In genomic region chr5:132483661-132484385, GRCh38 we compare ENCODE assay signal across 9 cellular contexts.
DNase-seq lines count a peak whose midpoint lies in the region; ATAC-seq and TF ChIP-seq lines count a peak whose summit lies in the region.
"Had no signal": no experiment of that assay in that cellular context is flagged by ENCODE, and none has a peak within 500 bp of the region (broad histone marks: within the 10 kb centered on the region; RNA-seq: fewer than 3 reads in every experiment).

No MANE protein-coding gene starts in this region.

- DNase-seq in activated CD8-positive, alpha-beta memory T cell treated with anti-CD3 and anti-CD28 coated beads for 24 hours, result peak; percentile 62
- peak in 1 of 3 experiments; percentile 7 for DNase-seq in effector memory CD8-positive, alpha-beta T cell
- peak; percentile 9 to 40 for DNase-seq in stimulated activated naive CD8-positive, alpha-beta T cell treated with anti-CD3 and anti-CD28 coated beads, Interleukin-15, amount 100 ng/mL, for 72 hours
- no peak for DNase-seq in GOT3 (lab: John Stamatoyannopoulos, UW)
- no peak for DNase-seq in T1000 (lab: John Stamatoyannopoulos, UW)
- DNase-seq: MM.1S; stimulated activated CD4-positive, alpha-beta T cell treated with anti-CD3 and anti-CD28 coated beads, Interleukin-4, amount 100 ng/mL, for 4 hours had no signal

- peaks cover 70 to 79% of the 10 kb centered on the region in 2 donors for H3K4me1 Mint-ChIP-seq in effector memory CD8-positive, alpha-beta T cell (ENCODE audit: low read depth in 2 of 2)
- H3K4me1 Mint-ChIP-seq in stimulated activated naive CD8-positive, alpha-beta T cell treated with anti-CD3 and anti-CD28 coated beads, Interleukin-15, amount 100 ng/mL, for 72 hours, result peaks cover 92% of the 10 kb centered on the region

- no peak for ATAC-seq in effector memory CD8-positive, alpha-beta T cell (replicated peaks)
- ATAC-seq in stimulated activated naive CD8-positive, alpha-beta T cell treated with anti-CD3 and anti-CD28 coated beads, Interleukin-15, amount 100 ng/mL, for 72 hours, result no peak
- no peak for ATAC-seq in HG02884 (IDR thresholded peaks at IDR 0.05; ENCODE audit: unreplicated experiment)

- H3K36me3 Mint-ChIP-seq in effector memory CD8-positive, alpha-beta T cell (ENCODE audit: insufficient read depth), result peaks cover 100% of the 10 kb centered on the region

- TF ChIP-seq POLR2A in GM19099 (IDR thresholded peaks at IDR 0.05; ENCODE audit: extremely low read depth, insufficient read length, low read depth), result peak; percentile 9

- H3K4me3 Mint-ChIP-seq in effector memory CD8-positive, alpha-beta T cell, result peak overlapping the region; percentile 90 to 98
- H3K4me3 Mint-ChIP-seq in stimulated activated naive CD8-positive, alpha-beta T cell treated with anti-CD3 and anti-CD28 coated beads, Interleukin-15, amount 100 ng/mL, for 72 hours, result peak overlapping the region in 1 of 2 donors; percentile 97

- H3K27ac Mint-ChIP-seq in effector memory CD8-positive, alpha-beta T cell, result peak overlapping the region; percentile 99
- peak overlapping the region in 1 of 2 donors; percentile 98 for H3K27ac Mint-ChIP-seq in stimulated activated naive CD8-positive, alpha-beta T cell treated with anti-CD3 and anti-CD28 coated beads, Interleukin-15, amount 100 ng/mL, for 72 hours

- no peaks in the 10 kb centered on the region for H3K9me3 Mint-ChIP-seq in effector memory CD8-positive, alpha-beta T cell
- no peaks in the 10 kb centered on the region for H3K9me3 Mint-ChIP-seq in stimulated activated naive CD8-positive, alpha-beta T cell treated with anti-CD3 and anti-CD28 coated beads, Interleukin-15, amount 100 ng/mL, for 72 hours

- H3K27me3 Mint-ChIP-seq in effector memory CD8-positive, alpha-beta T cell, result no peaks in the 10 kb centered on the region
- H3K27me3 Mint-ChIP-seq in stimulated activated naive CD8-positive, alpha-beta T cell treated with anti-CD3 and anti-CD28 coated beads, Interleukin-15, amount 100 ng/mL, for 72 hours, result no peaks in the 10 kb centered on the region

Comparison
In these comparisons a context has a peak if more than half of its experiments do, and no peak if none do; other contexts are left out.
1. DNase-seq: peak in activated CD8-positive, alpha-beta memory T cell treated with anti-CD3 and anti-CD28 coated beads for 24 hours (single experiment) and stimulated activated naive CD8-positive, alpha-beta T cell treated with anti-CD3 and anti-CD28 coated beads, Interleukin-15, amount 100 ng/mL, for 72 hours (2 of 2); none in GOT3 (single experiment) and T1000 (single experiment).